In genomic region chr17:55870044-55870443, GRCh38 we compare ENCODE assay signal across 2 cellular contexts.
TF ChIP-seq lines count a peak whose summit lies in the region.

No MANE protein-coding gene starts in this region.

TF ChIP-seq in GM23338, 12 proteins besides CTCF, POLR2A, EP300 and RAD21 (continued from another document):
- TF ChIP-seq ZNF462 (CRISPR knock-in tag; IDR thresholded peaks at IDR 0.05) (0 out of 2 replicates have a peak, but pooled peaks have one; percentile 42), EZH2 (IDR thresholded peaks at IDR 0.05; ENCODE audit: low read depth, unreplicated experiment) (no peak)

TF ChIP-seq in H1, 55 proteins besides CTCF, POLR2A, EP300 and RAD21 (continued from another document):
- no peak for TF ChIP-seq USF2 (IDR thresholded peaks at IDR 0.05; ENCODE audit: low read length)
- TF ChIP-seq CBX8 (IDR thresholded peaks at IDR 0.05; ENCODE audit: borderline replicate concordance, low read depth, low read length), result no peak
- TF ChIP-seq NANOG (IDR thresholded peaks at IDR 0.05; ENCODE audit: insufficient read depth, low read depth, low read length, poor library complexity, severe bottlenecking), result peak; percentile 36
- no peak for TF ChIP-seq EGR1 (IDR thresholded peaks at IDR 0.05; ENCODE audit: borderline replicate concordance, low read depth, low read length)
